ENCODE assay signal across 9 cellular contexts in genomic region chr2:112725545-112726457, GRCh38. TPM values are rescaled to one million over a fixed set of nuclear protein-coding genes. Genes with fewer than 3 reads are reported as not detected.
DNase-seq lines count a peak whose midpoint lies in the region; ATAC-seq and TF ChIP-seq lines count a peak whose summit lies in the region.
"Had no signal": no experiment of that assay in that cellular context is flagged by ENCODE, and none has a peak within 500 bp of the region (broad histone marks: within the 10 kb centered on the region; RNA-seq: fewer than 3 reads in every experiment).

No MANE protein-coding gene starts in this region.

- POLR2A ChIA-PET in CD8-positive, alpha-beta T cell (lab: Charles Lee), result interaction anchor here (0.9 kb wide), 1 partner anchor 245 kb away, joined by 3 read pairs; no protein-coding TSS in a partner anchor

- H3K4me3 ChIP-seq in OCI-LY3 (ENCODE audit: low read length) (peak overlapping the region; percentile 63), mucosa of stomach (ENCODE audit: low read length) (no peak overlapping the region)
- no peak overlapping the region for H3K4me3 ChIP-seq in CD8-positive, alpha-beta T cell (ENCODE audit: low read depth, low read length)

- H3K4me2 ChIP-seq in OCI-LY3 (ENCODE audit: low read length), result peak overlapping the region; percentile 68

- no peak overlapping the region for H3K27ac Mint-ChIP-seq in T-helper 2 cell treated with Interferon-gamma antibody and Interleukin-4, amounts not matched to agents 5 μg/mL and 100 μg/mL, for 36 hours
- H3K27ac Mint-ChIP-seq in CD8-positive, alpha-beta T cell, result no peak overlapping the region

- H3K4me1 ChIP-seq in OCI-LY3 (ENCODE audit: low read length), result peaks cover 38% of the 10 kb centered on the region
- peaks cover 10% of the 10 kb centered on the region for H3K4me1 ChIP-seq in mucosa of stomach (ENCODE audit: control insufficient read depth, insufficient read depth, low read length)
- no peaks in the 10 kb centered on the region for H3K4me1 ChIP-seq in CD8-positive, alpha-beta T cell (ENCODE audit: insufficient read depth, low read length)

- no peaks in the 10 kb centered on the region for H3K27me3 Mint-ChIP-seq in T-helper 2 cell treated with Interferon-gamma antibody and Interleukin-4, amounts not matched to agents 5 μg/mL and 100 μg/mL, for 36 hours (ENCODE audit: low read depth)
- H3K27me3 Mint-ChIP-seq in CD8-positive, alpha-beta T cell (ENCODE audit: low read depth), result peaks cover 3% of the 10 kb centered on the region

- H3K27me3 ChIP-seq in OCI-LY3 (ENCODE audit: low read depth, low read length) (no peaks in the 10 kb centered on the region), mucosa of stomach (ENCODE audit: control insufficient read depth, insufficient read depth, low read length) (no peaks in the 10 kb centered on the region)
- H3K27me3 ChIP-seq in CD8-positive, alpha-beta T cell (ENCODE audit: insufficient read depth, low read length), result no peaks in the 10 kb centered on the region

- H3K9me3 ChIP-seq in OCI-LY3 (ENCODE audit: insufficient read depth, low read length) (no peaks in the 10 kb centered on the region), mucosa of stomach (ENCODE audit: control insufficient read depth, low read length) (no peaks in the 10 kb centered on the region)
- no peaks in the 10 kb centered on the region for H3K9me3 ChIP-seq in CD8-positive, alpha-beta T cell (ENCODE audit: low read length)

- ATAC-seq in GM18909 (IDR thresholded peaks at IDR 0.05; ENCODE audit: poor library complexity, unreplicated experiment) (peak; percentile 45), HG02623 (IDR thresholded peaks at IDR 0.05; ENCODE audit: unreplicated experiment) (peak; percentile 35)
- no peak for ATAC-seq in CD8-positive, alpha-beta T cell

- TF ChIP-seq CTCF in OCI-LY3 (IDR thresholded peaks at IDR 0.05; ENCODE audit: low read depth, low read length), result no peak
- TF ChIP-seq CTCF in CD8-positive, alpha-beta T cell (IDR thresholded peaks at IDR 0.05), result no peak

- H3K4me1 Mint-ChIP-seq in T-helper 2 cell treated with Interferon-gamma antibody and Interleukin-4, amounts not matched to agents 5 μg/mL and 100 μg/mL, for 36 hours (ENCODE audit: low read depth), result peaks cover 17% of the 10 kb centered on the region
- H3K4me1 Mint-ChIP-seq in CD8-positive, alpha-beta T cell (ENCODE audit: low read depth), result peaks cover 4% of the 10 kb centered on the region

- CTCF ChIA-PET in CD8-positive, alpha-beta T cell (lab: Charles Lee), result interaction anchor here (0.6 to 10.1 kb wide), 27 partner anchors 8 to 221 kb away, joined by 3 to 205 read pairs (median 7); partner anchors contain the start of gene SLC20A1

- H3K36me3 ChIP-seq in OCI-LY3 (replicated peaks; ENCODE audit: low read depth, low read length) (no peaks in the 10 kb centered on the region), mucosa of stomach (ENCODE audit: control insufficient read depth, insufficient read depth, low read length) (no peaks in the 10 kb centered on the region)
- no peaks in the 10 kb centered on the region for H3K36me3 ChIP-seq in CD8-positive, alpha-beta T cell (ENCODE audit: insufficient read depth, low read length)

- intact Hi-C loops in CD8-positive, alpha-beta T cell (cut with DNase I, micrococcal nuclease), result loop anchor here (1.0 to 10.0 kb wide), 5 partner anchors 34 to 601 kb away; partner anchors contain the start of gene TTL (in 1 of the 2)

- H3K9ac ChIP-seq in OCI-LY3 (ENCODE audit: low read length), result peak overlapping the region; percentile 51
- H3K9ac ChIP-seq in mucosa of stomach (ENCODE audit: low read length), result peak overlapping the region; percentile 30

- H3K79me2 ChIP-seq in OCI-LY3 (ENCODE audit: low read length), result no peaks in the 10 kb centered on the region

- H3K4me3 Mint-ChIP-seq in T-helper 2 cell treated with Interferon-gamma antibody and Interleukin-4, amounts not matched to agents 5 μg/mL and 100 μg/mL, for 36 hours, result no peak overlapping the region
- no peak overlapping the region for H3K4me3 Mint-ChIP-seq in CD8-positive, alpha-beta T cell

- DNase-seq in T-helper 2 cell treated with Interferon-gamma antibody and Interleukin-4, amounts not matched to agents 5 μg/mL and 100 μg/mL, for 36 hours (ENCODE audit: low spot score), result no peak
- no peak for DNase-seq in DMS153 (lab: John Stamatoyannopoulos, UW)
- DNase-seq in activated CD4-positive, alpha-beta T cell treated with anti-CD3 and anti-CD28 coated beads for 1 hour, result no peak
- DNase-seq in CD8-positive, alpha-beta T cell, result no peak

- H4K20me1 ChIP-seq in OCI-LY3 (ENCODE audit: insufficient read depth, low read length), result no peaks in the 10 kb centered on the region

- H3K36me3 Mint-ChIP-seq in T-helper 2 cell treated with Interferon-gamma antibody and Interleukin-4, amounts not matched to agents 5 μg/mL and 100 μg/mL, for 36 hours (ENCODE audit: low read depth), result no peaks in the 10 kb centered on the region
- no peaks in the 10 kb centered on the region for H3K36me3 Mint-ChIP-seq in CD8-positive, alpha-beta T cell

- H3K9me3 Mint-ChIP-seq in T-helper 2 cell treated with Interferon-gamma antibody and Interleukin-4, amounts not matched to agents 5 μg/mL and 100 μg/mL, for 36 hours, result no peaks in the 10 kb centered on the region
- H3K9me3 Mint-ChIP-seq in CD8-positive, alpha-beta T cell, result no peaks in the 10 kb centered on the region

- peak overlapping the region; percentile 55 for H3K27ac ChIP-seq in OCI-LY3 (ENCODE audit: low read length)
- H3K27ac ChIP-seq in CD8-positive, alpha-beta T cell (ENCODE audit: low read depth, low read length), result no peak overlapping the region
- H3K27ac ChIP-seq: HL-60 had no signal

- H2AFZ ChIP-seq in OCI-LY3 (ENCODE audit: low read depth, low read length), result 0 out of 2 replicates have a peak overlapping the region, but pooled peaks have one; percentile 81

RNA-seq across cellular contexts. Expression of gene NT5DC4, which starts 5.0 kb away (rescaled TPM):
- total RNA-seq in CD8-positive, alpha-beta T cell, result not detected

RNA-seq across cellular contexts. Expression of gene CKAP2L, which starts 38.6 kb away (rescaled TPM):
- total RNA-seq in CD8-positive, alpha-beta T cell, result under 1 TPM; 0.50 to 0.57 TPM

RNA-seq across cellular contexts. Expression of gene IL1A, which starts 58.5 kb away (rescaled TPM):
- total RNA-seq in CD8-positive, alpha-beta T cell, result not detected
